11 cellular contexts compared by ENCODE assay signal in the genomic region with DNA sequence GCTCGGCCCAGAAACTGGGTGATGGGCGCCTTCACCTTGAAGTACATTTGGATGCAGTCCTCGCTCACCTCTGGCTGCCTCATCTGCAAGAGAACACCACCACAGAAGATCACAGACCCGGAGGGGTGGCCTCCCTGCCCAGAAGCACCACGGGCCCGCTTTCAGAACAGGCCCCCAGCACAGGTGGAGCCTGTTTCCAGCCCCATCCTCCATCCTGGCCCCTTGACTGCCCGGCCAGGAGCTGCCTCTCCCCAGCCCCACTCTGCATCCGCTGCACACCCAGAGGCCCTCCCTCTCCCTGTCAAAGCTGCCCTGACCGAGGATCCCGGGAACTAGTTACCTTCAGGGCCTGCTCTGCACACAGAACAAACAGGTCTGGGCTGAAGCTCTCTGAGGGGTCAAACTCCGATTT. TPM values are rescaled to one million over a fixed set of nuclear protein-coding genes. Genes with fewer than 3 reads are reported as not detected.
DNase-seq lines count a peak whose midpoint lies in the region; ATAC-seq, FAIRE-seq and TF ChIP-seq lines count a peak whose summit lies in the region.
"Had no signal": no experiment of that assay in that cellular context is flagged by ENCODE, and none has a peak within 500 bp of the region (broad histone marks: within the 10 kb centered on the region; RNA-seq: fewer than 3 reads in every experiment).

No MANE protein-coding gene starts in this region.

- TF ChIP-seq CTCF in kidney epithelial cell (IDR thresholded peaks at IDR 0.05; ENCODE audit: insufficient read depth, low read length, poor library complexity, severe bottlenecking) (no peak), spleen (IDR thresholded peaks at IDR 0.05 in 8 of 11, conservative IDR thresholded peaks at IDR 0.05 in 3 of 11) (no peak), foreskin keratinocyte (conservative IDR thresholded peaks at IDR 0.05) (no peak)

- peak overlapping the region; percentile 48 for H3K4me3 Mint-ChIP-seq in activated T-cell treated with anti-CD3 and anti-CD28 coated beads, Interleukin-2, amount 50 U/mL, for 24 hours
- peak overlapping the region; percentile 62 for H3K4me3 Mint-ChIP-seq in central memory CD8-positive, alpha-beta T cell

- intact Hi-C loops in spleen (cut with DNase I; ENCODE audit: low total_unique reads): no loop called here

- no peak for TF ChIP-seq POLR2A in spleen (IDR thresholded peaks at IDR 0.05)

- H3K27ac Mint-ChIP-seq in activated T-cell treated with anti-CD3 and anti-CD28 coated beads, Interleukin-2, amount 50 U/mL, for 24 hours: no peak overlapping the region
- H3K27ac Mint-ChIP-seq in central memory CD8-positive, alpha-beta T cell (ENCODE audit: low read depth): no peak overlapping the region

- peaks cover 10% of the 10 kb centered on the region for H3K4me1 Mint-ChIP-seq in activated T-cell treated with anti-CD3 and anti-CD28 coated beads, Interleukin-2, amount 50 U/mL, for 24 hours (ENCODE audit: low read depth)
- H3K4me1 Mint-ChIP-seq in central memory CD8-positive, alpha-beta T cell: peaks cover 15% of the 10 kb centered on the region

- DNase-seq in activated T-cell treated with anti-CD3 and anti-CD28 coated beads, Interleukin-2, amount 50 U/mL, for 24 hours: no peak
- DNase-seq in activated T-cell treated with anti-CD3 and anti-CD28 coated beads, Interleukin-2, amount 50 U/mL, for 48 hours: no peak
- DNase-seq in central memory CD8-positive, alpha-beta T cell (ENCODE audit: low spot score in 2 of 2): no peak
- DNase-seq in kidney epithelial cell (ENCODE audit: low read depth) (no peak), spleen (peak; percentile 74), small intestine (no peak), foreskin keratinocyte (no peak)
- DNase-seq: activated effector memory CD4-positive, alpha-beta T cell treated with Interleukin-2 at 50 U/mL for 16 hours had no signal

- WGBS in spleen, 5 donors: 72 to 81% (median 76%) methylated on average over 7 to 11 of the region's 11 CpGs
- WGBS in small intestine, 3 donors: 50 to 63% (median 55%) methylated on average over 10 to 11 of the region's 11 CpGs

- no peaks in the 10 kb centered on the region for H3K36me3 ChIP-seq in kidney epithelial cell (ENCODE audit: control insufficient read depth, insufficient read depth, low read length)
- no peaks in the 10 kb centered on the region for H3K36me3 ChIP-seq in spleen
- H3K36me3 ChIP-seq in small intestine (ENCODE audit: control insufficient read depth in 2 of 2, insufficient read depth in 2 of 2, low read length in 2 of 2): no peaks in the 10 kb centered on the region

- H3K27me3 ChIP-seq in kidney epithelial cell (ENCODE audit: control insufficient read depth, insufficient read depth, low read length) (peaks cover 5% of the 10 kb centered on the region), spleen (replicated peaks in 1 of 7) (peaks cover 0 to 91% (median 41%) of the 10 kb centered on the region in 7 donors), small intestine (ENCODE audit: control insufficient read depth in 2 of 2, insufficient read depth in 2 of 2, low read length in 2 of 2) (peaks cover 5 to 9% of the 10 kb centered on the region in 2 donors), foreskin keratinocyte (peaks cover 6% of the 10 kb centered on the region)

- peaks cover 74% of the 10 kb centered on the region for H3K27me3 Mint-ChIP-seq in activated T-cell treated with anti-CD3 and anti-CD28 coated beads, Interleukin-2, amount 50 U/mL, for 24 hours
- peaks cover 68% of the 10 kb centered on the region for H3K27me3 Mint-ChIP-seq in central memory CD8-positive, alpha-beta T cell

- no peak for ATAC-seq in central memory CD8-positive, alpha-beta T cell (replicated peaks; ENCODE audit: extremely low read depth, poor library complexity, severe bottlenecking)
- no peak for ATAC-seq in GM19023 (IDR thresholded peaks at IDR 0.05; ENCODE audit: unreplicated experiment)
- ATAC-seq in foreskin keratinocyte: no peak

- no peaks in the 10 kb centered on the region for H3K9me3 Mint-ChIP-seq in activated T-cell treated with anti-CD3 and anti-CD28 coated beads, Interleukin-2, amount 50 U/mL, for 24 hours
- H3K9me3 Mint-ChIP-seq in central memory CD8-positive, alpha-beta T cell: no peaks in the 10 kb centered on the region

- H3K4me3 ChIP-seq in kidney epithelial cell (ENCODE audit: low read depth, low read length) (peak overlapping the region; percentile 57), spleen (peak overlapping the region in 2 of 8 donors; percentile 40 to 69), small intestine (ENCODE audit: low read depth in 1 of 2, low read length in 2 of 2) (no peak overlapping the region)

- no peaks in the 10 kb centered on the region for H3K36me3 Mint-ChIP-seq in activated T-cell treated with anti-CD3 and anti-CD28 coated beads, Interleukin-2, amount 50 U/mL, for 24 hours (ENCODE audit: low read depth)
- no peaks in the 10 kb centered on the region for H3K36me3 Mint-ChIP-seq in central memory CD8-positive, alpha-beta T cell (ENCODE audit: insufficient read depth)

- H3K27ac ChIP-seq in spleen (no peak overlapping the region), small intestine (ENCODE audit: low read depth in 1 of 2, low read length in 1 of 2) (no peak overlapping the region), foreskin keratinocyte (no peak overlapping the region)
- H3K27ac ChIP-seq: epithelial cell of prostate had no signal

- H3K9me3 ChIP-seq in spleen (no peaks in the 10 kb centered on the region), small intestine (ENCODE audit: control insufficient read depth, low read depth) (no peaks in the 10 kb centered on the region)

- H3K4me1 ChIP-seq in spleen (peaks cover 8 to 32% (median 19%) of the 10 kb centered on the region in 6 donors), small intestine (ENCODE audit: control insufficient read depth in 2 of 2, insufficient read depth in 1 of 2, low read depth in 1 of 2, low read length in 1 of 2) (no peaks in the 10 kb centered on the region), foreskin keratinocyte (no peaks in the 10 kb centered on the region)

- no peak for FAIRE-seq in small intestine (lab: Jason Lieb, UNC)

RNA-seq across cellular contexts. Expression of gene CFAP46, which starts 0.7 kb away (rescaled TPM):
- total RNA-seq in kidney epithelial cell (3.8 and 5.1 TPM in 2 replicates), spleen (1 to 10 TPM in 1 of 7 donors, under 1 TPM in 5, not detected in 1; 0.09 to 1.1 (median 0.45) TPM), foreskin keratinocyte (1.8 and 2.1 TPM in 2 replicates)
- polyA plus RNA-seq in spleen (under 1 TPM in 2 of 3 donors, not detected in 1; 0.03 to 0.08 TPM), small intestine (under 1 TPM in 1 of 3 donors, not detected in 2; 0.27 TPM), foreskin keratinocyte (1.5 and 1.7 TPM in 2 replicates)
- polyA plus RNA-seq: urinary bladder had no signal
